19 cellular contexts compared by ENCODE assay signal in the genomic region with DNA sequence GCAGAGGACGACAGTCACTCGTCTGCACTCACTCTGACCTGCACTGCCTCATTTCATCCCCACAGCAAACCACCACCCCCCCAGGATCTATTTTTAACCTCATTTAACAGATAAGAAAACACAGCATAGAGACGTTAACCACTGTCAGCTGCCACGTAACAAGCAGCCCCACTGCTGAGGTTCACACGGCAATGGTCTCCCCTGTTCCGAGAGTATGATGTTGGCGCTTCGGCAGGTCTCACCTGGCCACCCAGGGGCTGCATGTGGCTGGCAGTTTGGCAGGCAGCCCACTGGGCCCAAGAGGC.
"Had no signal": no experiment of that assay in that cellular context is flagged by ENCODE, and none has a peak within 500 bp of the region (broad histone marks: within the 10 kb centered on the region; RNA-seq: fewer than 3 reads in every experiment).

No MANE protein-coding gene starts in this region.

- H3K4me3 ChIP-seq: colonic mucosa, hepatocyte, mucosa of descending colon, psoas muscle, stomach, thoracic aorta, transverse colon had no signal

- H3K36me3 ChIP-seq: colonic mucosa, neutrophil, stomach, thoracic aorta, transverse colon had no signal

- H3K36me3 Mint-ChIP-seq: naive thymus-derived CD8-positive, alpha-beta T cell had no signal

- ATAC-seq: foreskin keratinocyte; left colon; mucosa of descending colon; naive thymus-derived CD8-positive, alpha-beta T cell; psoas muscle had no signal

- H3K4me1 ChIP-seq: colonic mucosa, foreskin keratinocyte, stomach, transverse colon had no signal

- H3K27me3 ChIP-seq: colonic mucosa, foreskin keratinocyte, hepatocyte, neutrophil, stomach, transverse colon had no signal

- H3K27ac ChIP-seq: colonic mucosa, foreskin keratinocyte, hepatocyte, neutrophil, psoas muscle, stomach, thoracic aorta, transverse colon had no signal

- H2AFZ ChIP-seq: hepatocyte had no signal

- H3K4me1 Mint-ChIP-seq: naive thymus-derived CD8-positive, alpha-beta T cell had no signal

- H3K4me3 Mint-ChIP-seq: naive thymus-derived CD8-positive, alpha-beta T cell had no signal

- H3K27me3 Mint-ChIP-seq: naive thymus-derived CD8-positive, alpha-beta T cell had no signal

- DNase-seq: colonic mucosa; dermis blood vessel endothelial cell; foreskin keratinocyte; kidney; left colon; mammary epithelial cell; mucosa of descending colon; naive thymus-derived CD8-positive, alpha-beta T cell; psoas muscle; retina; small intestine; stimulated activated CD4-positive, alpha-beta T cell treated with anti-CD3 and anti-CD28 coated beads, Interleukin-12 subunit alpha, Interleukin-12 subunit beta, amount 100 ng/mL, for 4 hours; stimulated activated naive CD4-positive, alpha-beta T cell; stomach; substantia nigra; transverse colon had no signal

- H3K9me3 ChIP-seq: colonic mucosa, mucosa of descending colon, neutrophil, psoas muscle, stomach, thoracic aorta, transverse colon had no signal

- H3K4me2 ChIP-seq: hepatocyte had no signal
